10 cellular contexts compared by ENCODE assay signal in genomic region chr9:136403538-136403914, GRCh38. TPM values are rescaled to one million over a fixed set of nuclear protein-coding genes. Genes with fewer than 3 reads are reported as not detected.
DNase-seq lines count a peak whose midpoint lies in the region; ATAC-seq and TF ChIP-seq lines count a peak whose summit lies in the region.
"Had no signal": no experiment of that assay in that cellular context is flagged by ENCODE, and none has a peak within 500 bp of the region (broad histone marks: within the 10 kb centered on the region; RNA-seq: fewer than 3 reads in every experiment).

No MANE protein-coding gene starts in this region.

- ATAC-seq in activated B cell treated with CpG ODN at 0.5 μM for 24 hours (ENCODE audit: low read depth): peak; percentile 73
- ATAC-seq in activated naive CD4-positive, alpha-beta T cell treated with anti-CD3 and anti-CD28 coated beads, Interleukin-2, amount 50 U/mL, for 72 hours: peak; percentile 69 to 72
- no peak for ATAC-seq in GM18907 (IDR thresholded peaks at IDR 0.05; ENCODE audit: unreplicated experiment)
- no peak for ATAC-seq in sciatic nerve
- no peak for ATAC-seq in GM21367 (IDR thresholded peaks at IDR 0.05; ENCODE audit: unreplicated experiment)

- peak overlapping the region; percentile 85 for H3K27ac Mint-ChIP-seq in activated B cell treated with CpG ODN at 0.5 μM for 24 hours
- peak overlapping the region; percentile 93 to 94 for H3K27ac Mint-ChIP-seq in activated naive CD4-positive, alpha-beta T cell treated with anti-CD3 and anti-CD28 coated beads, Interleukin-2, amount 50 U/mL, for 72 hours

- in situ Hi-C loops in GM18951 (cut with MboI; ENCODE audit: low sequenced_read_pairs, unreplicated experiment): no loop called here

- no peaks in the 10 kb centered on the region for H3K27me3 Mint-ChIP-seq in activated B cell treated with CpG ODN at 0.5 μM for 24 hours

- H3K4me3 Mint-ChIP-seq in activated B cell treated with CpG ODN at 0.5 μM for 24 hours: peak overlapping the region; percentile 35

- POLR2A ChIA-PET in activated B cell treated with CpG ODN at 0.5 μM for 24 hours (lab: Charles Lee): interaction anchor here (1.0 to 2.0 kb wide), 5 partner anchors 10 to 837 kb away, joined by 3 to 9 read pairs (median 4); partner anchors contain the start of gene DNLZ

- H3K36me3 Mint-ChIP-seq in activated B cell treated with CpG ODN at 0.5 μM for 24 hours (ENCODE audit: low read depth): peaks cover 48% of the 10 kb centered on the region
- peaks cover 20 to 45% of the 10 kb centered on the region in 2 donors for H3K36me3 Mint-ChIP-seq in activated naive CD4-positive, alpha-beta T cell treated with anti-CD3 and anti-CD28 coated beads, Interleukin-2, amount 50 U/mL, for 72 hours

- H3K9me3 Mint-ChIP-seq in activated B cell treated with CpG ODN at 0.5 μM for 24 hours: no peaks in the 10 kb centered on the region
- H3K9me3 Mint-ChIP-seq in activated naive CD4-positive, alpha-beta T cell treated with anti-CD3 and anti-CD28 coated beads, Interleukin-2, amount 50 U/mL, for 72 hours: no peaks in the 10 kb centered on the region

- TF ChIP-seq POLR2A in GM18951 (IDR thresholded peaks at IDR 0.05; ENCODE audit: extremely low read depth, insufficient read depth, insufficient read length): peak; percentile 20

- CTCF ChIA-PET in activated B cell treated with CpG ODN at 0.5 μM for 24 hours (lab: Charles Lee): no interaction called here

- no peak for TF ChIP-seq CTCF in activated B cell treated with CpG ODN at 0.5 μM for 24 hours (IDR thresholded peaks at IDR 0.05)

- intact Hi-C loops in activated B cell treated with CpG ODN at 0.5 μM for 24 hours (cut with micrococcal nuclease) (loop anchor here (5.0 to 10.0 kb wide), 2 partner anchors 159 to 286 kb away; partner anchors contain the start of genes QSOX2 and TMEM250), sciatic nerve (cut with DNase I) (no loop called here)

- peak; percentile 37 for DNase-seq in activated B cell treated with CpG ODN at 0.5 μM for 24 hours
- peak; percentile 64 to 79 for DNase-seq in activated naive CD4-positive, alpha-beta T cell treated with anti-CD3 and anti-CD28 coated beads, Interleukin-2, amount 50 U/mL, for 72 hours (ENCODE audit: low spot score in 2 of 2)
- peak; percentile 52 for DNase-seq in stimulated activated CD8-positive, alpha-beta memory T cell treated with anti-CD3 and anti-CD28 coated beads, Interleukin-15, amount 100 ng/mL, for 1 hour (ENCODE audit: low read depth)
- no peak for DNase-seq in SIG-M5 treated with dmso at 0.1 percent for 504 hours (lab: John Stamatoyannopoulos, UW; ENCODE audit: unreplicated experiment)
- DNase-seq in sciatic nerve (ENCODE audit: low spot score): no peak
- DNase-seq: head of caudate nucleus, NCI-H526 treated with DMSO at 0.1 percent for 48 hours had no signal

- peaks cover 59% of the 10 kb centered on the region for H3K4me1 Mint-ChIP-seq in activated B cell treated with CpG ODN at 0.5 μM for 24 hours

RNA-seq across cellular contexts. Expression of gene SNAPC4, which starts 3.6 kb away (rescaled TPM):
- 20.0 and 22.2 TPM in 2 replicates for total RNA-seq in activated B cell treated with CpG ODN at 0.5 μM for 24 hours
- 10 to 100 TPM; 12.5 to 16.7 TPM for total RNA-seq in activated naive CD4-positive, alpha-beta T cell treated with anti-CD3 and anti-CD28 coated beads, Interleukin-2, amount 50 U/mL, for 72 hours
- total RNA-seq in sciatic nerve: 9.9 TPM

RNA-seq across cellular contexts. Expression of gene ENTR1, which starts 6.9 kb away (rescaled TPM):
- total RNA-seq in activated B cell treated with CpG ODN at 0.5 μM for 24 hours: 89.4 and 101 TPM in 2 replicates
- total RNA-seq in activated naive CD4-positive, alpha-beta T cell treated with anti-CD3 and anti-CD28 coated beads, Interleukin-2, amount 50 U/mL, for 72 hours: 10 to 100 TPM; 52.2 to 75.4 TPM
- 39.7 TPM for total RNA-seq in sciatic nerve

RNA-seq across cellular contexts. Expression of gene PMPCA, which starts 6.9 kb away (rescaled TPM):
- total RNA-seq in activated B cell treated with CpG ODN at 0.5 μM for 24 hours: 67.2 and 75.3 TPM in 2 replicates
- total RNA-seq in activated naive CD4-positive, alpha-beta T cell treated with anti-CD3 and anti-CD28 coated beads, Interleukin-2, amount 50 U/mL, for 72 hours: 100 to 1,000 TPM in 1 of 2 donors, 10 to 100 TPM in 1; 94.1 to 110 TPM
- 38.9 TPM for total RNA-seq in sciatic nerve

RNA-seq across cellular contexts. Expression of gene CARD9, which starts 30.1 kb away (rescaled TPM):
- total RNA-seq in activated B cell treated with CpG ODN at 0.5 μM for 24 hours (0.83 and 0.89 TPM in 2 replicates), sciatic nerve (4.0 TPM)
- 1 to 10 TPM; 1.3 to 1.7 TPM for total RNA-seq in activated naive CD4-positive, alpha-beta T cell treated with anti-CD3 and anti-CD28 coated beads, Interleukin-2, amount 50 U/mL, for 72 hours

RNA-seq across cellular contexts. Expression of gene INPP5E, which starts 36.1 kb away (rescaled TPM):
- 22.8 and 26.6 TPM in 2 replicates for total RNA-seq in activated B cell treated with CpG ODN at 0.5 μM for 24 hours
- total RNA-seq in activated naive CD4-positive, alpha-beta T cell treated with anti-CD3 and anti-CD28 coated beads, Interleukin-2, amount 50 U/mL, for 72 hours: 10 to 100 TPM; 14.4 to 16.0 TPM
- 18.0 TPM for total RNA-seq in sciatic nerve

Comparison
In these comparisons a context has a peak if more than half of its experiments do, and no peak if none do; other contexts are left out.
1. ATAC-seq: peak in activated B cell treated with CpG ODN at 0.5 μM for 24 hours (single experiment) and activated naive CD4-positive, alpha-beta T cell treated with anti-CD3 and anti-CD28 coated beads, Interleukin-2, amount 50 U/mL, for 72 hours (2 of 2); none in GM18907 (single experiment), sciatic nerve (single experiment) and GM21367 (single experiment).
2. DNase-seq: peak in activated B cell treated with CpG ODN at 0.5 μM for 24 hours (single experiment), activated naive CD4-positive, alpha-beta T cell treated with anti-CD3 and anti-CD28 coated beads, Interleukin-2, amount 50 U/mL, for 72 hours (2 of 2) and stimulated activated CD8-positive, alpha-beta memory T cell treated with anti-CD3 and anti-CD28 coated beads, Interleukin-15, amount 100 ng/mL, for 1 hour (single experiment); none in SIG-M5 treated with dmso at 0.1 percent for 504 hours (single experiment) and sciatic nerve (single experiment).